Comparison of ENCODE assay signal across 7 cellular contexts in the genomic region with DNA sequence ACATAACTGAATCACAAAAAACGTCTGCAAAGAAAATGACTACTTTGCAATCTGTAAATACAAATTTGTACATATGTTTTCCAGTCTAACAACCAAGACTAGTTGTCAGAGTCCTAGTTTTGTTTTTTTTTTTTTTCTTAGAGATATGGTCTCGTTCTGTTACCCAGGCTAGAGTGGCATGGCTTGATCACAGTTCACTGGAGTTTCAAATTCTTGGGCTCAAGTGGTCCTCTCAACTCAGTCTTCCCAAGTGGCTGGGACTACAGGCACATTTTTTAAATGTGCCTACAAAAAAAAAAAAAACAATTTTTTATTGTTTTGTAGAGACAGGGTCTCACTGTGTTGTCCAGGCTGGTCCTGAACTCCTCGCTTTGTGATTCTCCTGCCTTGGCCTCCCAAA.
"Had no signal": no experiment of that assay in that cellular context is flagged by ENCODE, and none has a peak within 500 bp of the region (broad histone marks: within the 10 kb centered on the region; RNA-seq: fewer than 3 reads in every experiment).

No MANE protein-coding gene starts in this region.

- H3K27ac Mint-ChIP-seq: GM23338, IgD-negative memory B cell had no signal

- H3K4me3 Mint-ChIP-seq: GM23338, H9, IgD-negative memory B cell had no signal

- H3K4me3 ChIP-seq: GM23338 had no signal

- H3K9me3 Mint-ChIP-seq: GM23338, H9, IgD-negative memory B cell had no signal

- DNase-seq: HCEC 1CT had no signal

- H3K4me2 ChIP-seq: GM23338 had no signal

- H2AFZ ChIP-seq: GM23338 had no signal

- H3K4me1 Mint-ChIP-seq: IgD-negative memory B cell had no signal

- H3K27me3 Mint-ChIP-seq: IgD-negative memory B cell had no signal

- FAIRE-seq: H1, H54, HTR-8/SVneo had no signal
